ENCODE assay signal across 1 cellular context in genomic region chr14:104978774-104979691, GRCh38.
TF ChIP-seq lines count a peak whose summit lies in the region.

No MANE protein-coding gene starts in this region.

TF ChIP-seq in IMR-90, 13 proteins besides CTCF, POLR2A, EP300 and RAD21 (continued from another document):
- no peak for TF ChIP-seq CHD1 (IDR thresholded peaks at IDR 0.05; ENCODE audit: low read depth, low read length)
- no peak for TF ChIP-seq BHLHE40 (IDR thresholded peaks at IDR 0.05; ENCODE audit: low read depth, low read length)
- no peak for TF ChIP-seq SMC3 (IDR thresholded peaks at IDR 0.05; ENCODE audit: low read depth, low read length)
- TF ChIP-seq USF2 (IDR thresholded peaks at IDR 0.05; ENCODE audit: low read depth, low read length) = no peak
